In genomic region chr22:37848587-37849088, GRCh38 we compare ENCODE assay signal across 1 cellular context.
TF ChIP-seq lines count a peak whose summit lies in the region.

No MANE protein-coding gene starts in this region.

TF ChIP-seq in K562, 482 proteins besides CTCF, POLR2A, EP300 and RAD21 (continued from another document):
- peak in 1 of 3 experiments; percentile 92; a peak in 2 of 6 replicates for TF ChIP-seq ZBTB11 (CRISPR knock-in tag; IDR thresholded peaks at IDR 0.05)
- TF ChIP-seq ZNF232 (CRISPR knock-in tag; IDR thresholded peaks at IDR 0.05) = no peak
